In genomic region chr5:127431977-127432376, GRCh38 we compare ENCODE assay signal across 23 cellular contexts.
"Had no signal": no experiment of that assay in that cellular context is flagged by ENCODE, and none has a peak within 500 bp of the region (broad histone marks: within the 10 kb centered on the region; RNA-seq: fewer than 3 reads in every experiment).

No MANE protein-coding gene starts in this region.

- H3K36me3 Mint-ChIP-seq: activated naive CD4-positive, alpha-beta T cell treated with anti-CD3 and anti-CD28 coated beads, Interleukin-2, amount 10 ng/mL, durations not matched to agents 7 days and 5 days; activated naive CD8-positive, alpha-beta T cell treated with anti-CD3 and anti-CD28 coated beads for 36 hours; T-cell had no signal

- H3K36me3 ChIP-seq: WERI-Rb-1 had no signal

- H3K4me3 Mint-ChIP-seq: activated CD4-positive, alpha-beta memory T cell treated with anti-CD3 and anti-CD28 coated beads, Interleukin-2, amount 10 ng/mL, durations not matched to agents 7 days and 5 days; activated CD4-positive, alpha-beta T cell treated with anti-CD3 and anti-CD28 coated beads for 36 hours; activated naive CD4-positive, alpha-beta T cell treated with anti-CD3 and anti-CD28 coated beads, Interleukin-2, amount 10 ng/mL, durations not matched to agents 7 days and 5 days; activated naive CD8-positive, alpha-beta T cell treated with anti-CD3 and anti-CD28 coated beads for 36 hours; activated T-cell treated with anti-CD3 and anti-CD28 coated beads, Interleukin-2, amount 50 U/mL, for 72 hours; T-cell had no signal

- H3K27ac Mint-ChIP-seq: activated CD4-positive, alpha-beta memory T cell treated with anti-CD3 and anti-CD28 coated beads, Interleukin-2, amount 10 ng/mL, durations not matched to agents 7 days and 5 days; activated CD4-positive, alpha-beta T cell treated with anti-CD3 and anti-CD28 coated beads for 36 hours; activated naive CD4-positive, alpha-beta T cell treated with anti-CD3 and anti-CD28 coated beads, Interleukin-2, amount 10 ng/mL, durations not matched to agents 7 days and 5 days; activated naive CD8-positive, alpha-beta T cell treated with anti-CD3 and anti-CD28 coated beads for 36 hours; activated T-cell treated with anti-CD3 and anti-CD28 coated beads, Interleukin-2, amount 50 U/mL, for 72 hours; activated T-helper 2 cell treated with anti-CD3 and anti-CD28 coated beads, Interferon-gamma antibody, Interleukin-2, Interleukin-4, amounts not matched to agents 10 μg/mL and 5 μg/mL and 100 μg/mL, durations not matched to agents 14 hours and 24 hours and 36 hours; T-cell had no signal

- H3K27ac ChIP-seq: SK-N-MC, WERI-Rb-1 had no signal

- H3K9me3 Mint-ChIP-seq: activated CD4-positive, alpha-beta memory T cell treated with anti-CD3 and anti-CD28 coated beads, Interleukin-2, amount 10 ng/mL, durations not matched to agents 7 days and 5 days; activated naive CD4-positive, alpha-beta T cell treated with anti-CD3 and anti-CD28 coated beads, Interleukin-2, amount 10 ng/mL, durations not matched to agents 7 days and 5 days; activated naive CD8-positive, alpha-beta T cell treated with anti-CD3 and anti-CD28 coated beads for 36 hours; activated T-cell treated with anti-CD3 and anti-CD28 coated beads, Interleukin-2, amount 50 U/mL, for 72 hours; activated T-helper 2 cell treated with anti-CD3 and anti-CD28 coated beads, Interferon-gamma antibody, Interleukin-2, Interleukin-4, amounts not matched to agents 10 μg/mL and 5 μg/mL and 100 μg/mL, durations not matched to agents 14 hours and 24 hours and 36 hours; T-cell had no signal

- H3K4me1 Mint-ChIP-seq: activated CD4-positive, alpha-beta memory T cell treated with anti-CD3 and anti-CD28 coated beads, Interleukin-2, amount 10 ng/mL, durations not matched to agents 7 days and 5 days; activated CD4-positive, alpha-beta T cell treated with anti-CD3 and anti-CD28 coated beads for 36 hours; activated naive CD4-positive, alpha-beta T cell treated with anti-CD3 and anti-CD28 coated beads, Interleukin-2, amount 10 ng/mL, durations not matched to agents 7 days and 5 days; activated naive CD8-positive, alpha-beta T cell treated with anti-CD3 and anti-CD28 coated beads for 36 hours; T-cell had no signal

- H3K27me3 Mint-ChIP-seq: activated CD4-positive, alpha-beta T cell treated with anti-CD3 and anti-CD28 coated beads for 36 hours had no signal

- ATAC-seq: activated CD4-positive, alpha-beta T cell treated with anti-CD3 and anti-CD28 coated beads for 36 hours; activated T-cell treated with anti-CD3 and anti-CD28 coated beads, Interleukin-2, amount 50 U/mL, for 72 hours; Right ventricle myocardium inferior; T-cell had no signal

- H3K4me3 ChIP-seq: SK-N-MC had no signal

- DNase-seq: activated CD4-positive, alpha-beta memory T cell treated with anti-CD3 and anti-CD28 coated beads, Interleukin-2, amount 10 ng/mL, durations not matched to agents 7 days and 5 days; activated CD4-positive, alpha-beta T cell treated with anti-CD3 and anti-CD28 coated beads for 36 hours; activated CD4-positive, alpha-beta T cell treated with anti-CD3 and anti-CD28 coated beads, Interleukin-2, amount 50 U/mL, for 1 hour; activated CD8-positive, alpha-beta memory T cell treated with anti-CD3 and anti-CD28 coated beads, Interleukin-2, amount 50 U/mL, for 4 hours; activated gamma-delta T cell treated with Interleukin-2 at 50 U/mL for 16 hours; activated naive CD4-positive, alpha-beta T cell treated with anti-CD3 and anti-CD28 coated beads, Interleukin-2, amount 10 ng/mL, durations not matched to agents 7 days and 5 days; activated naive CD8-positive, alpha-beta T cell treated with anti-CD3 and anti-CD28 coated beads for 36 hours; activated T-cell treated with anti-CD3 and anti-CD28 coated beads, Interleukin-2, amount 50 U/mL, for 72 hours; IMR-90; KG1; NCI-H1105 treated with DMSO at 0.1 percent for 48 hours; NCI-H1436 treated with DMSO at 0.1 percent for 48 hours; NCI-H187; NCI-H2081; NCI-H524; RPMI8226; T-cell; T-helper 2 cell; T1000; WERI-Rb-1 had no signal
